27 cellular contexts compared by ENCODE assay signal in genomic region chr14:90545431-90545830, GRCh38.
DNase-seq lines count a peak whose midpoint lies in the region; ATAC-seq and TF ChIP-seq lines count a peak whose summit lies in the region.
"Had no signal": no experiment of that assay in that cellular context is flagged by ENCODE, and none has a peak within 500 bp of the region (broad histone marks: within the 10 kb centered on the region; RNA-seq: fewer than 3 reads in every experiment).

No MANE protein-coding gene starts in this region.

- intact Hi-C loops in ascending aorta (cut with DNase I) (loop anchor here (2.0 to 5.0 kb wide), 2 partner anchors 19 to 148 kb away; partner anchors contain the start of gene CALM1), esophagus squamous epithelium (cut with DNase I) (no loop called here)
- intact Hi-C loops in activated CD4-positive, alpha-beta T cell treated with anti-CD3 and anti-CD28 coated beads, Interleukin-2, amount 10 ng/mL, durations not matched to agents 24 days and 14 days (cut with micrococcal nuclease): no loop called here

- H3K27ac ChIP-seq in ascending aorta (peak overlapping the region; percentile 83 to 84), esophagus squamous epithelium (peak overlapping the region in 3 of 4 donors; percentile 28 to 57 (median 39)), osteoblast (ENCODE audit: low read depth, low read length) (no peak overlapping the region), temporal lobe (ENCODE audit: low read depth, low read length) (peak overlapping the region; percentile 90)
- H3K27ac ChIP-seq: uterus had no signal

- H3K9me3 Mint-ChIP-seq in activated CD4-positive, alpha-beta T cell treated with anti-CD3 and anti-CD28 coated beads, Interleukin-2, amount 10 ng/mL, durations not matched to agents 24 days and 14 days: no peaks in the 10 kb centered on the region
- H3K9me3 Mint-ChIP-seq in T-cell: no peaks in the 10 kb centered on the region
- H3K9me3 Mint-ChIP-seq: activated B cell treated with CpG ODN at 0.5 μM for 24 hours; activated CD8-positive, alpha-beta T cell treated with anti-CD3 and anti-CD28 coated beads for 36 hours; activated naive CD4-positive, alpha-beta T cell treated with anti-CD3 and anti-CD28 coated beads, Interleukin-2, amount 50 U/mL, for 24 hours; activated T-helper 2 cell treated with anti-CD3 and anti-CD28 coated beads, Interferon-gamma antibody, Interleukin-2, Interleukin-4, amounts not matched to agents 10 μg/mL and 5 μg/mL and 100 μg/mL, durations not matched to agents 14 hours and 24 hours and 36 hours; central memory CD8-positive, alpha-beta T cell had no signal

- no peak overlapping the region for H3K27ac Mint-ChIP-seq in activated CD4-positive, alpha-beta T cell treated with anti-CD3 and anti-CD28 coated beads, Interleukin-2, amount 10 ng/mL, durations not matched to agents 24 days and 14 days
- H3K27ac Mint-ChIP-seq in T-cell: no peak overlapping the region
- H3K27ac Mint-ChIP-seq: activated B cell treated with CpG ODN at 0.5 μM for 24 hours; activated CD8-positive, alpha-beta T cell treated with anti-CD3 and anti-CD28 coated beads for 36 hours; activated naive CD4-positive, alpha-beta T cell treated with anti-CD3 and anti-CD28 coated beads, Interleukin-2, amount 50 U/mL, for 24 hours; activated T-helper 2 cell treated with anti-CD3 and anti-CD28 coated beads, Interferon-gamma antibody, Interleukin-2, Interleukin-4, amounts not matched to agents 10 μg/mL and 5 μg/mL and 100 μg/mL, durations not matched to agents 14 hours and 24 hours and 36 hours; memory B cell had no signal

- CTCF ChIA-PET in T-cell (lab: Charles Lee): no interaction called here

- no peak for TF ChIP-seq CTCF in ascending aorta (IDR thresholded peaks at IDR 0.05)
- no peak for TF ChIP-seq CTCF in esophagus squamous epithelium (IDR thresholded peaks at IDR 0.05)
- TF ChIP-seq CTCF in osteoblast (IDR thresholded peaks at IDR 0.05; ENCODE audit: extremely low read depth, low read depth, low read length): no peak

- peaks cover 2% of the 10 kb centered on the region for H3K27me3 Mint-ChIP-seq in activated CD4-positive, alpha-beta T cell treated with anti-CD3 and anti-CD28 coated beads, Interleukin-2, amount 10 ng/mL, durations not matched to agents 24 days and 14 days
- H3K27me3 Mint-ChIP-seq in T-cell: no peaks in the 10 kb centered on the region
- H3K27me3 Mint-ChIP-seq: activated B cell treated with CpG ODN at 0.5 μM for 24 hours; activated CD8-positive, alpha-beta T cell treated with anti-CD3 and anti-CD28 coated beads for 36 hours; activated naive CD4-positive, alpha-beta T cell treated with anti-CD3 and anti-CD28 coated beads, Interleukin-2, amount 50 U/mL, for 24 hours; central memory CD8-positive, alpha-beta T cell had no signal

- DNase-seq in ascending aorta (ENCODE audit: low spot score in 2 of 2) (no peak), esophagus squamous epithelium (lab: John Stamatoyannopoulos, UW) (no peak), osteoblast (ENCODE audit: insufficient read length, low spot score, missing footprints) (peak; percentile 76), DMS79 (lab: John Stamatoyannopoulos, UW) (no peak), T-cell (no peak), dermis blood vessel endothelial cell (no peak)
- no peak for DNase-seq in activated CD4-positive, alpha-beta T cell treated with anti-CD3 and anti-CD28 coated beads, Interleukin-2, amount 10 ng/mL, durations not matched to agents 24 days and 14 days
- DNase-seq: activated B cell treated with CpG ODN at 0.5 μM for 24 hours; activated CD8-positive, alpha-beta T cell treated with anti-CD3 and anti-CD28 coated beads for 36 hours; DMS79 treated with DMSO at 0.1 percent for 48 hours; GF-D8; NCI-H1105; NCI-H1930; NCI-H524 treated with DMSO at 0.1 percent for 48 hours; SIG-M5; stimulated activated CD4-positive, alpha-beta T cell treated with anti-CD3 and anti-CD28 coated beads, Interleukin-2, amount 100 ng/mL, for 24 hours; T-helper 9 cell; uterus had no signal

- no peak overlapping the region for H2AFZ ChIP-seq in osteoblast (ENCODE audit: low read length)

- H3K27me3 ChIP-seq in ascending aorta (no peaks in the 10 kb centered on the region), esophagus squamous epithelium (no peaks in the 10 kb centered on the region), osteoblast (ENCODE audit: insufficient read depth, low read length) (no peaks in the 10 kb centered on the region)
- H3K27me3 ChIP-seq: uterus had no signal

- H3K4me2 ChIP-seq in osteoblast (ENCODE audit: insufficient read depth, low read length): no peak overlapping the region
- H3K4me2 ChIP-seq: smooth muscle cell had no signal

- H3K4me3 ChIP-seq in ascending aorta (no peak overlapping the region), esophagus squamous epithelium (no peak overlapping the region), osteoblast (ENCODE audit: insufficient read depth, low read length) (no peak overlapping the region)
- H3K4me3 ChIP-seq: HAP-1, smooth muscle cell, uterus had no signal

- ATAC-seq in T-cell (replicated peaks in 1 of 4): no peak
- ATAC-seq: activated CD8-positive, alpha-beta T cell treated with anti-CD3 and anti-CD28 coated beads for 36 hours; left colon; Panc1 had no signal

- peaks cover 0 to 4% of the 10 kb centered on the region in 2 donors for H3K36me3 ChIP-seq in ascending aorta
- no peaks in the 10 kb centered on the region for H3K36me3 ChIP-seq in esophagus squamous epithelium
- no peaks in the 10 kb centered on the region for H3K36me3 ChIP-seq in osteoblast (ENCODE audit: insufficient read depth, low read length)
- H3K36me3 ChIP-seq: HAP-1, uterus had no signal

- H3K4me3 Mint-ChIP-seq in activated CD4-positive, alpha-beta T cell treated with anti-CD3 and anti-CD28 coated beads, Interleukin-2, amount 10 ng/mL, durations not matched to agents 24 days and 14 days: no peak overlapping the region
- H3K4me3 Mint-ChIP-seq in T-cell: no peak overlapping the region
- H3K4me3 Mint-ChIP-seq: activated B cell treated with CpG ODN at 0.5 μM for 24 hours; activated CD8-positive, alpha-beta T cell treated with anti-CD3 and anti-CD28 coated beads for 36 hours; activated naive CD4-positive, alpha-beta T cell treated with anti-CD3 and anti-CD28 coated beads, Interleukin-2, amount 50 U/mL, for 24 hours; central memory CD8-positive, alpha-beta T cell; memory B cell had no signal

- WGBS in esophagus squamous epithelium, 2 donors: 72% methylated on average over 5 of the region's 5 CpGs; no CpG with 5 or more reads in 1 of the 2 donors

- TF ChIP-seq POLR2A in esophagus squamous epithelium (IDR thresholded peaks at IDR 0.05): no peak

- H3K4me1 Mint-ChIP-seq in activated CD4-positive, alpha-beta T cell treated with anti-CD3 and anti-CD28 coated beads, Interleukin-2, amount 10 ng/mL, durations not matched to agents 24 days and 14 days: no peaks in the 10 kb centered on the region
- no peaks in the 10 kb centered on the region for H3K4me1 Mint-ChIP-seq in T-cell
- H3K4me1 Mint-ChIP-seq: activated B cell treated with CpG ODN at 0.5 μM for 24 hours; activated naive CD4-positive, alpha-beta T cell treated with anti-CD3 and anti-CD28 coated beads, Interleukin-2, amount 50 U/mL, for 24 hours; central memory CD8-positive, alpha-beta T cell; memory B cell had no signal

- no peaks in the 10 kb centered on the region for H4K20me1 ChIP-seq in osteoblast (ENCODE audit: insufficient read depth, low read length)

- H3K9me3 ChIP-seq in ascending aorta (no peaks in the 10 kb centered on the region), esophagus squamous epithelium (no peaks in the 10 kb centered on the region), osteoblast (ENCODE audit: low read depth, low read length) (no peaks in the 10 kb centered on the region)
- H3K9me3 ChIP-seq: HAP-1, uterus had no signal

- H3K4me1 ChIP-seq in ascending aorta (peaks cover 10 to 18% of the 10 kb centered on the region in 2 donors), esophagus squamous epithelium (peaks cover 12 to 23% (median 16%) of the 10 kb centered on the region in 3 donors), osteoblast (ENCODE audit: insufficient read depth, low read length) (no peaks in the 10 kb centered on the region)
- H3K4me1 ChIP-seq: HAP-1, uterus had no signal

- POLR2A ChIA-PET in T-cell (lab: Charles Lee): no interaction called here

- no peaks in the 10 kb centered on the region for H3K79me2 ChIP-seq in osteoblast (ENCODE audit: insufficient read depth, low read length)

- H3K36me3 Mint-ChIP-seq in activated CD4-positive, alpha-beta T cell treated with anti-CD3 and anti-CD28 coated beads, Interleukin-2, amount 10 ng/mL, durations not matched to agents 24 days and 14 days (ENCODE audit: low read depth): no peaks in the 10 kb centered on the region
- H3K36me3 Mint-ChIP-seq in T-cell: no peaks in the 10 kb centered on the region
- H3K36me3 Mint-ChIP-seq: activated naive CD4-positive, alpha-beta T cell treated with anti-CD3 and anti-CD28 coated beads, Interleukin-2, amount 50 U/mL, for 24 hours had no signal
